ENCODE assay signal across 8 cellular contexts in the genomic region with DNA sequence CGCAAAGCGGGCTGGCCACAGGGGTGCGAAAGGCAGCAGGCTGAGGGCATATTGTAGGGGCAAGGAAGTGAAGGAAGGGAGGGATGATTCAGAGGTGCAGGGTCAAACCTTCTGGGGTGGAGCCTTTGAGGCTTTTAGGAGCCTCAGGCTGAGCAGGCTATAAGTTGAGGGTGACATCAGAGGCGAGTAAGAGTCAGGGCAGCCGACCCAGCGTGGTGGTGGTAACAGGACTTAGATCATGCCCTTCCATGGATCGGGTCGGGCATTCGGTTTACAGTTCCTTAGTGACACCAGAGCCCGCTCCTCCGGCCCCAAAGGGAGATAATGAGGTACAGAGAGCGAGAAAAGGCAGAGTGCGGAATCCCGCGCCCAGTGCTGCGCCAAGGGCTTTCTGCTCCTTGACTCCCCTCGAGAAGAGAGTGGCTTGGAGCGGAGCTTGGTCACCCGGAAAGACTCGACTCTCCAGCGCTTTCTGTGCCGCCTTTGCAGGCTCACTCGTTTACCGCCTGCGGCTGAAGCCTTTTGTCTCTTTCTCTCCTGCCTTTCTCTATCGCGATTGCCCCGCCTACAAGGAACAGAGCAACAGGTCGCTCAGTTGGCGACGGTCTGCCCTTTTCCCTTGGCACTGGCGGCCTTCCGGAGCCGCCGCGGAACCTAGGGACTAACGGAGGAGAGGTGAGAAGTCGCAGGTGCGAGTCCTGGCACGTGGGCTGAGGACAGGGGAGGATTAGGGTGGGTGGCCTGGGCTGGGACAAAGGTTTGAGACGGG. TPM values are rescaled to one million over a fixed set of nuclear protein-coding genes. Genes with fewer than 3 reads are reported as not detected.
DNase-seq lines count a peak whose midpoint lies in the region; ATAC-seq, FAIRE-seq and TF ChIP-seq lines count a peak whose summit lies in the region.

No MANE protein-coding gene starts in this region.

- H3K9me1 ChIP-seq in endothelial cell of umbilical vein (replicated peaks; ENCODE audit: control insufficient read depth, extremely low read depth, insufficient read depth, low read length): no peaks in the 10 kb centered on the region

- H3K27ac ChIP-seq in Peyer's patch (peak overlapping the region in 3 of 4 donors; percentile 16 to 49 (median 29)), endothelial cell of umbilical vein (ENCODE audit: insufficient read depth, low read depth, low read length) (no peak overlapping the region)

- no peak overlapping the region for H3K9ac ChIP-seq in endothelial cell of umbilical vein (replicated peaks; ENCODE audit: extremely low read depth, insufficient read depth, low read length)

- ATAC-seq in HG02623 (IDR thresholded peaks at IDR 0.05; ENCODE audit: unreplicated experiment): no peak

- intact Hi-C loops in endothelial cell of umbilical vein (cut with micrococcal nuclease): loop anchor here (1.0 to 5.0 kb wide), 2 partner anchors 15 to 34 kb away; a partner anchor contains a TSS

- H4K20me1 ChIP-seq in endothelial cell of umbilical vein (replicated peaks; ENCODE audit: control insufficient read depth, extremely low read depth, insufficient read depth, low read length): no peaks in the 10 kb centered on the region

- CTCF ChIA-PET in endothelial cell of umbilical vein (lab: Charles Lee): interaction anchor here (0.7 to 2.6 kb wide), 7 partner anchors 8 to 87 kb away, joined by 3 to 6 read pairs (median 3); a partner anchor contains a TSS

- H3K9me3 ChIP-seq in Peyer's patch: no peaks in the 10 kb centered on the region
- H3K9me3 ChIP-seq in endothelial cell of umbilical vein (replicated peaks; ENCODE audit: control insufficient read depth, insufficient read depth, low read length): no peaks in the 10 kb centered on the region
- H3K9me3 ChIP-seq in neuron (ENCODE audit: low read length): peaks cover 2% of the 10 kb centered on the region

- no peak for TF ChIP-seq POLR2A in Peyer's patch (IDR thresholded peaks at IDR 0.05)
- TF ChIP-seq POLR2A in endothelial cell of umbilical vein (IDR thresholded peaks at IDR 0.05; ENCODE audit: low read depth, low read length): no peak

- peak overlapping the region; percentile 43 for H3K4me3 ChIP-seq in GM12865 (ENCODE audit: low read depth, low read length)
- H3K4me3 ChIP-seq in Peyer's patch: peak overlapping the region; percentile 30 to 60 (median 52)
- H3K4me3 ChIP-seq in endothelial cell of umbilical vein (replicated peaks in 1 of 3; ENCODE audit: insufficient read depth in 1 of 3, low read depth in 1 of 3, low read length in 3 of 3): peak overlapping the region in 2 of 3 experiments; percentile 19 to 25
- H3K4me3 ChIP-seq in neuron (ENCODE audit: low read length): peak overlapping the region; percentile 36

- H3K36me3 ChIP-seq in Peyer's patch (peaks cover 0 to 8% (median 0%) of the 10 kb centered on the region in 3 donors), endothelial cell of umbilical vein (ENCODE audit: control insufficient read depth in 2 of 2, extremely low read depth in 1 of 2, insufficient read depth in 2 of 2, low read length in 2 of 2) (no peaks in the 10 kb centered on the region), neuron (ENCODE audit: insufficient read depth, low read length) (peaks cover 9% of the 10 kb centered on the region)

- TF ChIP-seq CTCF in GM12865 (IDR thresholded peaks at IDR 0.05; ENCODE audit: insufficient read depth, low read depth, low read length, missing control alignments) (no peak), Peyer's patch (IDR thresholded peaks at IDR 0.05) (no peak), endothelial cell of umbilical vein (IDR thresholded peaks at IDR 0.05; ENCODE audit: extremely low read depth in 1 of 2, insufficient read depth in 1 of 2, low read depth in 1 of 2, low read length in 2 of 2) (no peak)

- H3K4me2 ChIP-seq in endothelial cell of umbilical vein (ENCODE audit: insufficient read depth, low read length): peak overlapping the region; percentile 50

- FAIRE-seq in endothelial cell of umbilical vein (lab: Jason Lieb, UNC) (peak; percentile 62), urothelium cell line (lab: Jason Lieb, UNC) (no peak)

- H2AFZ ChIP-seq in endothelial cell of umbilical vein (ENCODE audit: low read depth, low read length): peak overlapping the region; percentile 11
- H2AFZ ChIP-seq in neuron (ENCODE audit: low read depth, low read length): peak overlapping the region; percentile 64

- dilution Hi-C loops in endothelial cell of umbilical vein (cut with MboI; ENCODE audit: extremely low pct_ligation_motif_present, low sequenced_read_pairs): no loop called here

- POLR2A ChIA-PET in endothelial cell of umbilical vein (lab: Charles Lee): interaction anchor here (1.1 kb wide), 1 partner anchor 30 kb away, joined by 3 read pairs; a partner anchor contains a TSS

- BruUV-seq in endothelial cell of umbilical vein (replicated peaks; lab: Mats Ljungman, UMichigan): no TSS peak

- H3K4me1 ChIP-seq in Peyer's patch (peaks cover 3 to 46% (median 26%) of the 10 kb centered on the region in 4 donors), endothelial cell of umbilical vein (ENCODE audit: control insufficient read depth, extremely low read depth, insufficient read depth, low read length) (peaks cover 30% of the 10 kb centered on the region), neuron (ENCODE audit: insufficient read depth, low read length) (peaks cover 24% of the 10 kb centered on the region)

- DNase-seq in GM12865 (ENCODE audit: low read depth) (peak; percentile 46), Peyer's patch (peak in 2 of 3 donors; percentile 55 to 70), endothelial cell of umbilical vein (ENCODE audit: low read depth, low spot score) (peak; percentile 35), urothelium cell line (ENCODE audit: low spot score) (no peak), ureter (ENCODE audit: low spot score) (no peak), GF-D8 (lab: John Stamatoyannopoulos, UW) (no peak)

- no peaks in the 10 kb centered on the region for H3K27me3 ChIP-seq in Peyer's patch
- peaks cover 23 to 40% of the 10 kb centered on the region in 2 experiments for H3K27me3 ChIP-seq in endothelial cell of umbilical vein (ENCODE audit: control insufficient read depth in 2 of 2, insufficient read depth in 2 of 2, low read length in 2 of 2)
- H3K27me3 ChIP-seq in neuron (ENCODE audit: insufficient read depth, low read length): peaks cover 76% of the 10 kb centered on the region

- no peaks in the 10 kb centered on the region for H3K79me2 ChIP-seq in endothelial cell of umbilical vein (ENCODE audit: control insufficient read depth, insufficient read depth, low read length)

RNA-seq across cellular contexts. Expression of a gene that starts 0.7 kb away (rescaled TPM):
- total RNA-seq in Peyer's patch (1 to 10 TPM in 3 of 4 donors, not detected in 1; 2.8 to 6.9 (median 6.8) TPM), endothelial cell of umbilical vein (3.8 and 4.3 TPM in 2 replicates), ureter (0.36 TPM)
- polyA plus RNA-seq in endothelial cell of umbilical vein: 2.8 and 4.0 TPM in 2 replicates
- polyA plus RNA-seq in endothelial cell of umbilical vein (2011; cell fraction: cytosol; rRNA removed): 1.8 and 2.3 TPM in 2 replicates
- polyA plus RNA-seq in endothelial cell of umbilical vein (2011; cell fraction: nucleus; rRNA removed): 1.6 and 3.3 TPM in 2 replicates
- 0.41 and 0.56 TPM in 2 replicates for polyA plus RNA-seq in endothelial cell of umbilical vein (2012)
- polyA minus RNA-seq in endothelial cell of umbilical vein: 0.27 and 0.68 TPM in 2 replicates
- not detected for polyA minus RNA-seq in endothelial cell of umbilical vein (2011; cell fraction: cytosol; rRNA and poly(A)+ RNA removed)
- polyA minus RNA-seq in endothelial cell of umbilical vein (2011; cell fraction: nucleus; rRNA and poly(A)+ RNA removed): 0.43 and 1.3 TPM in 2 replicates

RNA-seq across cellular contexts. Expression of a gene that starts 8.8 kb away (rescaled TPM):
- total RNA-seq in Peyer's patch (10 to 100 TPM; 14.0 to 18.9 (median 16.2) TPM), endothelial cell of umbilical vein (17.4 and 21.0 TPM in 2 replicates), ureter (46.6 TPM)
- polyA plus RNA-seq in endothelial cell of umbilical vein: 17.4 and 19.2 TPM in 2 replicates
- 16.5 and 22.5 TPM in 2 replicates for polyA plus RNA-seq in endothelial cell of umbilical vein (2011; cell fraction: cytosol; rRNA removed)
- polyA plus RNA-seq in endothelial cell of umbilical vein (2011; cell fraction: nucleus; rRNA removed): 26.3 and 54.0 TPM in 2 replicates
- polyA plus RNA-seq in endothelial cell of umbilical vein (2012): 11.9 and 13.2 TPM in 2 replicates
- 23.0 and 29.1 TPM in 2 replicates for polyA minus RNA-seq in endothelial cell of umbilical vein
- 17.8 TPM for polyA minus RNA-seq in endothelial cell of umbilical vein (2011; cell fraction: cytosol; rRNA and poly(A)+ RNA removed)
- 8.8 and 10.1 TPM in 2 replicates for polyA minus RNA-seq in endothelial cell of umbilical vein (2011; cell fraction: nucleus; rRNA and poly(A)+ RNA removed)

RNA-seq across cellular contexts. Expression of a gene that starts 15.6 kb away (rescaled TPM):
- total RNA-seq in Peyer's patch: 1 to 10 TPM in 2 of 4 donors, under 1 TPM in 1, not detected in 1; 0.53 to 1.7 (median 1.7) TPM
- not detected in 2 replicates for total RNA-seq in endothelial cell of umbilical vein
- not detected in 2 replicates for polyA plus RNA-seq in endothelial cell of umbilical vein
- not detected in 2 replicates for polyA plus RNA-seq in endothelial cell of umbilical vein (2011; cell fraction: cytosol; rRNA removed)
- not detected in 2 replicates for polyA plus RNA-seq in endothelial cell of umbilical vein (2011; cell fraction: nucleus; rRNA removed)
- not detected in 2 replicates for polyA plus RNA-seq in endothelial cell of umbilical vein (2012)
- not detected in 2 replicates for polyA minus RNA-seq in endothelial cell of umbilical vein
- not detected for polyA minus RNA-seq in endothelial cell of umbilical vein (2011; cell fraction: cytosol; rRNA and poly(A)+ RNA removed)
- polyA minus RNA-seq in endothelial cell of umbilical vein (2011; cell fraction: nucleus; rRNA and poly(A)+ RNA removed): not detected in 2 replicates
- total RNA-seq in ureter: not detected

RNA-seq across cellular contexts. Expression of a gene that starts 15.8 kb away (rescaled TPM):
- 10 to 100 TPM; 42.9 to 79.5 (median 65.2) TPM for total RNA-seq in Peyer's patch
- 20.1 and 21.8 TPM in 2 replicates for total RNA-seq in endothelial cell of umbilical vein
- polyA plus RNA-seq in endothelial cell of umbilical vein: 24.1 and 24.8 TPM in 2 replicates
- 14.6 and 17.1 TPM in 2 replicates for polyA plus RNA-seq in endothelial cell of umbilical vein (2011; cell fraction: cytosol; rRNA removed)
- polyA plus RNA-seq in endothelial cell of umbilical vein (2011; cell fraction: nucleus; rRNA removed): 94.6 and 95.3 TPM in 2 replicates
- polyA plus RNA-seq in endothelial cell of umbilical vein (2012): 13.0 and 13.4 TPM in 2 replicates
- polyA minus RNA-seq in endothelial cell of umbilical vein: 19.3 and 20.4 TPM in 2 replicates
- 7.8 TPM for polyA minus RNA-seq in endothelial cell of umbilical vein (2011; cell fraction: cytosol; rRNA and poly(A)+ RNA removed)
- 21.8 and 22.0 TPM in 2 replicates for polyA minus RNA-seq in endothelial cell of umbilical vein (2011; cell fraction: nucleus; rRNA and poly(A)+ RNA removed)
- 22.5 TPM for total RNA-seq in ureter

RNA-seq across cellular contexts. Expression of a gene that starts 15.9 kb away (rescaled TPM):
- 100 to 1,000 TPM in 1 of 4 donors, 10 to 100 TPM in 3; 60.6 to 132 (median 94.7) TPM for total RNA-seq in Peyer's patch
- total RNA-seq in endothelial cell of umbilical vein: 20.3 and 23.8 TPM in 2 replicates
- 12.8 and 13.5 TPM in 2 replicates for polyA plus RNA-seq in endothelial cell of umbilical vein
- polyA plus RNA-seq in endothelial cell of umbilical vein (2011; cell fraction: cytosol; rRNA removed): 4.8 and 6.6 TPM in 2 replicates
- polyA plus RNA-seq in endothelial cell of umbilical vein (2011; cell fraction: nucleus; rRNA removed): 42.6 and 50.8 TPM in 2 replicates
- polyA plus RNA-seq in endothelial cell of umbilical vein (2012): 6.5 and 7.7 TPM in 2 replicates
- 36.8 and 40.0 TPM in 2 replicates for polyA minus RNA-seq in endothelial cell of umbilical vein
- polyA minus RNA-seq in endothelial cell of umbilical vein (2011; cell fraction: cytosol; rRNA and poly(A)+ RNA removed): 8.9 TPM
- polyA minus RNA-seq in endothelial cell of umbilical vein (2011; cell fraction: nucleus; rRNA and poly(A)+ RNA removed): 33.2 and 39.8 TPM in 2 replicates
- total RNA-seq in ureter: 28.6 TPM

Comparison
In these comparisons a context has a peak if more than half of its experiments do, and no peak if none do; other contexts are left out.
1. DNase-seq: peak in GM12865 (single experiment), Peyer's patch (2 of 3) and endothelial cell of umbilical vein (single experiment); none in urothelium cell line (single experiment), ureter (single experiment) and GF-D8 (single experiment).
2. Peak in every context shown above with its lines, with median percentiles within 50 percentile points of each other: H3K4me3 ChIP-seq.